Comparison of ENCODE assay signal across 1 cellular context in the genomic region with DNA sequence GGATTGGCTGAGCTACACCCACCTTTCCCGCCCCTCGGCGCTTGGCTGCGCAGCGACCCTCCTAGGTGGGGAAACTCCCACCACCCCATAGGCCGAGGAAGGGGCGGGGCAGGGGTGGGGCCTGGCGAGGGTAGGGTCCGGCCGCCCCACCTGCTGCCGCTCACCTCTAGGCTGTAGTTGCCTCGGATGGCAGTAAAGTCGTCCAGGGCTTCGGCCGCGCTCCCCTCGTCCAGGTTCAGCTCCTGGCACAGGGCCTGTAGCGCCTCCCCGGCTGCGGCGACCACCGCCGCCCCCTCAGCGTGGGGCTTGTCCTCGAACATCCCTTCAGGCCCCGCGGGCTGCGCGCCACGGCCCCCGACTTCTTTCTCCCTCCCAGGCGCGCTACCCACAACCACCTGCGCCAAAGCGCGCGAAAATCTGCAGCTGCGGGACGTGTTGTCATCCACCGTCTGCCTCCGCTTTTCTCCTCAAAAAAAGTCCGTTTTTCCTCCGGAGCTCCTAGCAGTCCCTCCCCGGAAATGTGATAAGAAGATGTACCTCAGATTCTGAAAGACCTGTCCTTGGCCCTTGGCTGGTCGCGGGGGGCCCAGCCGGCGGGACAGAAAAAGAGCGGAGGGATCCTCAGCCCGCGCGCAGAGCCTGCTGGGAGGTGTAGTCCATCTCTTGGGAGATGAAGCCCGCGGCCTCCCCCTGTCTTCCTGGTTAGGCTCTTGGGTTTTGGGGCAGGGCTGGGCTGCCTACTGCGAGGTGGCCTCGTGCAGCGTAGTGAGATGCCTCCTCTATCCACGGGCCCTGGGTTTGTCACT.
A peak's percentile ranks its signal among the peaks of the same experiment; 100 is the strongest.
TF ChIP-seq lines count a peak whose summit lies in the region.

Gene RBL1 (minus strand): TSS at position 389 of the 806 bp plus-strand sequence. CDS start 69 bp downstream, at position 320.

TF ChIP-seq in HepG2, 621 proteins besides CTCF, POLR2A, EP300 and RAD21 (continued from another document and continues in another):
- peak; percentile 94; the same call in 1 of the 2 replicates for TF ChIP-seq JDP2 (CRISPR knock-in tag; IDR thresholded peaks at IDR 0.05; ENCODE audit: borderline replicate concordance)
- TF ChIP-seq IRF2 (CRISPR knock-in tag; IDR thresholded peaks at IDR 0.05) = peak; percentile 97
- TF ChIP-seq ZNF20 (CRISPR knock-in tag; IDR thresholded peaks at IDR 0.05) = peak; percentile 99
- peak; percentile 96; the same call in 1 of the 2 replicates for TF ChIP-seq GLI4 (CRISPR knock-in tag; IDR thresholded peaks at IDR 0.05; ENCODE audit: borderline replicate concordance)
- TF ChIP-seq CHD4 (IDR thresholded peaks at IDR 0.05; ENCODE audit: borderline replicate concordance, low read length) = peak; percentile 77; the same call in 1 of the 2 replicates
- no peak for TF ChIP-seq TCF7L2 (IDR thresholded peaks at IDR 0.05; ENCODE audit: low read depth, low read length)
- peak; percentile 89; the same call in 1 of the 2 replicates for TF ChIP-seq NR1H2 (CRISPR knock-in tag; IDR thresholded peaks at IDR 0.05; ENCODE audit: borderline replicate concordance, low read depth)
- TF ChIP-seq NFKB2 (CRISPR knock-in tag; IDR thresholded peaks at IDR 0.05; ENCODE audit: borderline replicate concordance) = peak; percentile 98
- peak; percentile 43; the same call in 1 of the 2 replicates for TF ChIP-seq SIX1 (CRISPR knock-in tag; IDR thresholded peaks at IDR 0.05; ENCODE audit: borderline replicate concordance)
- TF ChIP-seq, protein P1, sequence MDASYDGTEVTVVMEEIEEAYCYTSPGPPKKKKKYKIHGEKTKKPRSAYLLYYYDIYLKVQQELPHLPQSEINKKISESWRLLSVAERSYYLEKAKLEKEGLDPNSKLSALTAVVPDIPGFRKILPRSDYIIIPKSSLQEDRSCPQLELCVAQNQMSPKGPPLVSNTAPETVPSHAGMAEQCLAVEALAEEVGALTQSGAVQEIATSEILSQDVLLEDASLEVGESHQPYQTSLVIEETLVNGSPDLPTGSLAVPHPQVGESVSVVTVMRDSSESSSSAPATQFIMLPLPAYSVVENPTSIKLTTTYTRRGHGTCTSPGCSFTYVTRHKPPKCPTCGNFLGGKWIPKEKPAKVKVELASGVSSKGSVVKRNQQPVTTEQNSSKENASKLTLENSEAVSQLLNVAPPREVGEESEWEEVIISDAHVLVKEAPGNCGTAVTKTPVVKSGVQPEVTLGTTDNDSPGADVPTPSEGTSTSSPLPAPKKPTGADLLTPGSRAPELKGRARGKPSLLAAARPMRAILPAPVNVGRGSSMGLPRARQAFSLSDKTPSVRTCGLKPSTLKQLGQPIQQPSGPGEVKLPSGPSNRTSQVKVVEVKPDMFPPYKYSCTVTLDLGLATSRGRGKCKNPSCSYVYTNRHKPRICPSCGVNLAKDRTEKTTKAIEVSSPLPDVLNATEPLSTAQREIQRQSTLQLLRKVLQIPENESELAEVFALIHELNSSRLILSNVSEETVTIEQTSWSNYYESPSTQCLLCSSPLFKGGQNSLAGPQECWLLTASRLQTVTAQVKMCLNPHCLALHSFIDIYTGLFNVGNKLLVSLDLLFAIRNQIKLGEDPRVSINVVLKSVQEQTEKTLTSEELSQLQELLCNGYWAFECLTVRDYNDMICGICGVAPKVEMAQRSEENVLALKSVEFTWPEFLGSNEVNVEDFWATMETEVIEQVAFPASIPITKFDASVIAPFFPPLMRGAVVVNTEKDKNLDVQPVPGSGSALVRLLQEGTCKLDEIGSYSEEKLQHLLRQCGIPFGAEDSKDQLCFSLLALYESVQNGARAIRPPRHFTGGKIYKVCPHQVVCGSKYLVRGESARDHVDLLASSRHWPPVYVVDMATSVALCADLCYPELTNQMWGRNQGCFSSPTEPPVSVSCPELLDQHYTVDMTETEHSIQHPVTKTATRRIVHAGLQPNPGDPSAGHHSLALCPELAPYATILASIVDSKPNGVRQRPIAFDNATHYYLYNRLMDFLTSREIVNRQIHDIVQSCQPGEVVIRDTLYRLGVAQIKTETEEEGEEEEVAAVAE (CRISPR knock-in tag; IDR thresholded peaks at IDR 0.05; ENCODE audit: borderline replicate concordance) = peak; percentile 79
- peak; percentile 97 for TF ChIP-seq SP140L (CRISPR knock-in tag; IDR thresholded peaks at IDR 0.05; ENCODE audit: borderline replicate concordance)
- TF ChIP-seq ZNF740 (CRISPR knock-in tag; IDR thresholded peaks at IDR 0.05) = peak; percentile 83; the same call in 1 of the 2 replicates
- peak; percentile 90 for TF ChIP-seq CHD2 (IDR thresholded peaks at IDR 0.05; ENCODE audit: low read depth, low read length)
- peak; percentile 94; the same call in 1 of the 2 replicates for TF ChIP-seq MTA1 (CRISPR knock-in tag; IDR thresholded peaks at IDR 0.05; ENCODE audit: borderline replicate concordance)
- TF ChIP-seq ZSCAN31 (CRISPR knock-in tag; IDR thresholded peaks at IDR 0.05; ENCODE audit: low read depth) = peak; percentile 96
- peak; percentile 89 for TF ChIP-seq HDAC2 (CRISPR knock-in tag; IDR thresholded peaks at IDR 0.05)
- peak; percentile 78 for TF ChIP-seq ZBED4 (CRISPR knock-in tag; IDR thresholded peaks at IDR 0.05; ENCODE audit: borderline replicate concordance)
- no peak for TF ChIP-seq RNF219 (CRISPR knock-in tag; IDR thresholded peaks at IDR 0.05)
- no peak for TF ChIP-seq ATM (IDR thresholded peaks at IDR 0.05; ENCODE audit: borderline replicate concordance)
- TF ChIP-seq CSRNP1 (CRISPR knock-in tag; IDR thresholded peaks at IDR 0.05) = 0 out of 2 replicates have a peak, but pooled peaks have one; percentile 96
- TF ChIP-seq, protein P2, sequence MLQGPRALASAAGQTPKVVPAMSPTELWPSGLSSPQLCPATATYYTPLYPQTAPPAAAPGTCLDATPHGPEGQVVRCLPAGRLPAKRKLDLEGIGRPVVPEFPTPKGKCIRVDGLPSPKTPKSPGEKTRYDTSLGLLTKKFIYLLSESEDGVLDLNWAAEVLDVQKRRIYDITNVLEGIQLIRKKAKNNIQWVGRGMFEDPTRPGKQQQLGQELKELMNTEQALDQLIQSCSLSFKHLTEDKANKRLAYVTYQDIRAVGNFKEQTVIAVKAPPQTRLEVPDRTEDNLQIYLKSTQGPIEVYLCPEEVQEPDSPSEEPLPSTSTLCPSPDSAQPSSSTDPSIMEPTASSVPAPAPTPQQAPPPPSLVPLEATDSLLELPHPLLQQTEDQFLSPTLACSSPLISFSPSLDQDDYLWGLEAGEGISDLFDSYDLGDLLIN (CRISPR knock-in tag; IDR thresholded peaks at IDR 0.05; ENCODE audit: borderline replicate concordance) = peak; percentile 99; the same call in 1 of the 2 replicates
- TF ChIP-seq CCDC6 (CRISPR knock-in tag; IDR thresholded peaks at IDR 0.05) = peak; percentile 74; the same call in 1 of the 2 replicates
- peak; percentile 93; the same call in 1 of the 2 replicates for TF ChIP-seq ZNF337 (CRISPR knock-in tag; IDR thresholded peaks at IDR 0.05; ENCODE audit: borderline replicate concordance, low read depth)
- TF ChIP-seq GATAD2A (CRISPR knock-in tag; IDR thresholded peaks at IDR 0.05) = peak; percentile 32
- TF ChIP-seq, protein P3, sequence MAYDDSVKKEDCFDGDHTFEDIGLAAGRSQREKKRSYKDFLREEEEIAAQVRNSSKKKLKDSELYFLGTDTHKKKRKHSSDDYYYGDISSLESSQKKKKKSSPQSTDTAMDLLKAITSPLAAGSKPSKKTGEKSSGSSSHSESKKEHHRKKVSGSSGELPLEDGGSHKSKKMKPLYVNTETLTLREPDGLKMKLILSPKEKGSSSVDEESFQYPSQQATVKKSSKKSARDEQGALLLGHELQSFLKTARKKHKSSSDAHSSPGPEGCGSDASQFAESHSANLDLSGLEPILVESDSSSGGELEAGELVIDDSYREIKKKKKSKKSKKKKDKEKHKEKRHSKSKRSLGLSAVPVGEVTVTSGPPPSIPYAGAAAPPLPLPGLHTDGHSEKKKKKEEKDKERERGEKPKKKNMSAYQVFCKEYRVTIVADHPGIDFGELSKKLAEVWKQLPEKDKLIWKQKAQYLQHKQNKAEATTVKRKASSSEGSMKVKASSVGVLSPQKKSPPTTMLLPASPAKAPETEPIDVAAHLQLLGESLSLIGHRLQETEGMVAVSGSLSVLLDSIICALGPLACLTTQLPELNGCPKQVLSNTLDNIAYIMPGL (CRISPR knock-in tag; IDR thresholded peaks at IDR 0.05; ENCODE audit: borderline replicate concordance in 1 of 2, low read depth in 1 of 2) = peak; percentile 96 to 99
- TF ChIP-seq NAIF1 (CRISPR knock-in tag; IDR thresholded peaks at IDR 0.05; ENCODE audit: borderline replicate concordance) = peak; percentile 53; the same call in 1 of the 2 replicates
- peak; percentile 88 for TF ChIP-seq GMEB1 (CRISPR knock-in tag; IDR thresholded peaks at IDR 0.05; ENCODE audit: borderline replicate concordance)
- no peak for TF ChIP-seq NFE2 (CRISPR knock-in tag; IDR thresholded peaks at IDR 0.05)
- peak; percentile 62 for TF ChIP-seq SKI (IDR thresholded peaks at IDR 0.05; ENCODE audit: partially characterized antibody)
- no peak for TF ChIP-seq ZNF382 (CRISPR knock-in tag; IDR thresholded peaks at IDR 0.05; ENCODE audit: borderline replicate concordance)
- TF ChIP-seq ZNF878 (CRISPR knock-in tag; IDR thresholded peaks at IDR 0.05) = peak; percentile 96
- no peak; the same call in 1 of the 2 replicates for TF ChIP-seq RFX5 (IDR thresholded peaks at IDR 0.05; ENCODE audit: low read depth, low read length)
- TF ChIP-seq ZFP1 (CRISPR knock-in tag; IDR thresholded peaks at IDR 0.05) = peak; percentile 83
